28 cellular contexts compared by ENCODE assay signal in the genomic region with DNA sequence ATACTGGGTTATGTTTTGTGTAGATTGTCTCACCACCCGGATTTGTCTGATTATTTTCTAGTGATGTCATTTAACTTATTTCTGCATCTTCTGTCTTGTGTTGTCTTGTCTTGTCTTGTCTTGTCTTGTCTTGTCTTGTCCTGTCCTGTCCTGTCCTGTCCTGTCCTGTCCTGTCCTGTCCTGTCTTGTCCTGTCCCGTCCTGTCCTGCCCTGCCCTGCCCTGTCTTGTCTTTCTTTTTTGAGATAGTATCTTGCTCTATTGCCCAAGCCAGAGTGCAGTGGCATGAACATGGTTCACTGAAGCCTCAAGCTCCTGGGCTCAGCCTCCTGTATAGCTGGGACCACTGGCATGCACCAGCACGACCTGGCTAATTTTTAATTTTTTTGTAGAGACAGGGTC.
"Had no signal": no experiment of that assay in that cellular context is flagged by ENCODE, and none has a peak within 500 bp of the region (broad histone marks: within the 10 kb centered on the region; RNA-seq: fewer than 3 reads in every experiment).

No MANE protein-coding gene starts in this region.

- H3K36me3 ChIP-seq: brain microvascular endothelial cell, SJCRH30 had no signal

- H3K27me3 Mint-ChIP-seq: activated CD4-positive, alpha-beta memory T cell treated with anti-CD3 and anti-CD28 coated beads, Interleukin-2, amount 10 ng/mL, durations not matched to agents 7 days and 5 days; activated CD4-positive, alpha-beta T cell treated with anti-CD3 and anti-CD28 coated beads for 36 hours; activated naive CD4-positive, alpha-beta T cell treated with anti-CD3 and anti-CD28 coated beads, Interleukin-2, amount 10 ng/mL, durations not matched to agents 7 days and 5 days; activated naive CD8-positive, alpha-beta T cell treated with anti-CD3 and anti-CD28 coated beads for 36 hours had no signal

- DNase-seq: activated CD4-positive, alpha-beta memory T cell treated with anti-CD3 and anti-CD28 coated beads, Interleukin-2, amount 10 ng/mL, durations not matched to agents 7 days and 5 days; activated CD4-positive, alpha-beta T cell treated with anti-CD3 and anti-CD28 coated beads for 36 hours; activated CD4-positive, alpha-beta T cell treated with anti-CD3 and anti-CD28 coated beads, Interleukin-2, amount 50 U/mL, for 1 hour; activated gamma-delta T cell treated with Interleukin-2 at 50 U/mL for 16 hours; activated naive CD4-positive, alpha-beta T cell treated with anti-CD3 and anti-CD28 coated beads, Interleukin-2, amount 10 ng/mL, durations not matched to agents 7 days and 5 days; activated naive CD8-positive, alpha-beta T cell treated with anti-CD3 and anti-CD28 coated beads for 36 hours; activated T-cell treated with anti-CD3 and anti-CD28 coated beads for 4 hours; activated T-cell treated with anti-CD3 and anti-CD28 coated beads, Interleukin-2, amount 50 U/mL, for 48 hours; brain microvascular endothelial cell; KG1; MV-4-11; NCI-H1092 treated with DMSO at 0.1 percent for 48 hours; NCI-H1417 treated with DMSO at 0.1 percent for 48 hours; NCI-H1694; NCI-H2029; NCI-H2107; NCI-H2171 treated with DMSO at 0.1 percent for 48 hours; NCI-H226; NCI-H510A; NCI-H526 treated with DMSO at 0.1 percent for 48 hours; NCI-H82; Right ventricle myocardium superior; SJCRH30; SK-N-SH; T-helper 1 cell had no signal

- H3K27ac ChIP-seq: brain microvascular endothelial cell, RWPE1, SJCRH30, VCaP had no signal

- H3K27me3 ChIP-seq: brain microvascular endothelial cell, SJCRH30 had no signal

- H3K4me3 ChIP-seq: SJCRH30 had no signal

- H3K9ac ChIP-seq: SK-N-SH had no signal

- H3K9me3 ChIP-seq: SK-N-SH had no signal

- ATAC-seq: activated CD4-positive, alpha-beta T cell treated with anti-CD3 and anti-CD28 coated beads for 36 hours had no signal

- H3K27ac Mint-ChIP-seq: activated CD4-positive, alpha-beta memory T cell treated with anti-CD3 and anti-CD28 coated beads, Interleukin-2, amount 10 ng/mL, durations not matched to agents 7 days and 5 days; activated CD4-positive, alpha-beta T cell treated with anti-CD3 and anti-CD28 coated beads for 36 hours; activated naive CD4-positive, alpha-beta T cell treated with anti-CD3 and anti-CD28 coated beads, Interleukin-2, amount 10 ng/mL, durations not matched to agents 7 days and 5 days; activated naive CD8-positive, alpha-beta T cell treated with anti-CD3 and anti-CD28 coated beads for 36 hours; activated T-helper 2 cell treated with anti-CD3 and anti-CD28 coated beads, Interferon-gamma antibody, Interleukin-2, Interleukin-4, amounts not matched to agents 10 μg/mL and 5 μg/mL and 100 μg/mL, durations not matched to agents 14 hours and 24 hours and 36 hours had no signal

- H3K4me1 Mint-ChIP-seq: activated CD4-positive, alpha-beta memory T cell treated with anti-CD3 and anti-CD28 coated beads, Interleukin-2, amount 10 ng/mL, durations not matched to agents 7 days and 5 days; activated naive CD4-positive, alpha-beta T cell treated with anti-CD3 and anti-CD28 coated beads, Interleukin-2, amount 10 ng/mL, durations not matched to agents 7 days and 5 days had no signal

- H3K4me3 Mint-ChIP-seq: activated CD4-positive, alpha-beta memory T cell treated with anti-CD3 and anti-CD28 coated beads, Interleukin-2, amount 10 ng/mL, durations not matched to agents 7 days and 5 days; activated CD4-positive, alpha-beta T cell treated with anti-CD3 and anti-CD28 coated beads for 36 hours; activated naive CD4-positive, alpha-beta T cell treated with anti-CD3 and anti-CD28 coated beads, Interleukin-2, amount 10 ng/mL, durations not matched to agents 7 days and 5 days; activated naive CD8-positive, alpha-beta T cell treated with anti-CD3 and anti-CD28 coated beads for 36 hours had no signal

- H3K4me2 ChIP-seq: SK-N-SH had no signal
